Comparison of ENCODE assay signal across 2 cellular contexts in the genomic region with DNA sequence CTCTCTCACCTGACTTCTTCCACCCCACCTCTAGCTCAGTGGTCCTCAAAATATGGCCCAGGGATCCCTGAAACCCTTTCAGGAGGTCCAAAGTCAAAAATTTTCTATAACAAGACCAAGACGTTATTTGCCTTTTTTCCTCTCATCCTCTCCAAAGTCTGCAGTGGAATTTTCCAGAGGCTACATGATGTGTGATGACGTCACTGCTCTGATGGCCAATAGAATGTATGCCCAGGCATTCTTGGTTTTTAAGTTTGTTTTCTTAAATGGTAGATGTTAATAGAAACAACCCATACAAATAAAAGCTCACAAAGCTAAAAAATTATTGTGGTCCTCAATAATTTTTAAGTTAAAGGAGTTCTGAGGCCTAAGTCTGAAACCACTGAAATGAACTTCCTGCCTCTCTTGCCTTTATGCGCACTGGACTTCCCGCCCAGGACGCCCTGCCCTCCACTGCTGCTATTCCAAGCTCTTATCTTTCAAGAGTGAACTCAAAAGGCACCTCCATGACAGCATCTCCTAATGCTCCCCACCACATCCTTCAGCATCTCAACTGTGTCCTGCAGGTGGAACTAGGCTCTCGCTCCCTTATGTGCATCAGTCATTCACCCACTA.
TF ChIP-seq lines count a peak whose summit lies in the region.

No MANE protein-coding gene starts in this region.

TF ChIP-seq in IMR-90, 13 proteins besides CTCF, POLR2A, EP300 and RAD21:
- no peak for TF ChIP-seq MAZ (IDR thresholded peaks at IDR 0.05; ENCODE audit: borderline replicate concordance, low read depth, low read length)
- no peak for TF ChIP-seq RFX5 (IDR thresholded peaks at IDR 0.05; ENCODE audit: low read depth, low read length)
- TF ChIP-seq, protein P1, sequence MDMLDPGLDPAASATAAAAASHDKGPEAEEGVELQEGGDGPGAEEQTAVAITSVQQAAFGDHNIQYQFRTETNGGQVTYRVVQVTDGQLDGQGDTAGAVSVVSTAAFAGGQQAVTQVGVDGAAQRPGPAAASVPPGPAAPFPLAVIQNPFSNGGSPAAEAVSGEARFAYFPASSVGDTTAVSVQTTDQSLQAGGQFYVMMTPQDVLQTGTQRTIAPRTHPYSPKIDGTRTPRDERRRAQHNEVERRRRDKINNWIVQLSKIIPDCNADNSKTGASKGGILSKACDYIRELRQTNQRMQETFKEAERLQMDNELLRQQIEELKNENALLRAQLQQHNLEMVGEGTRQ (IDR thresholded peaks at IDR 0.05; ENCODE audit: low read depth, low read length) = no peak
- no peak for TF ChIP-seq CHD1 (IDR thresholded peaks at IDR 0.05; ENCODE audit: low read depth, low read length)
- TF ChIP-seq RCOR1 (IDR thresholded peaks at IDR 0.05; ENCODE audit: insufficient replicate concordance, low read length) = no peak
- no peak for TF ChIP-seq MXI1 (IDR thresholded peaks at IDR 0.05; ENCODE audit: borderline replicate concordance, low read depth, low read length)
- no peak for TF ChIP-seq SMC3 (IDR thresholded peaks at IDR 0.05; ENCODE audit: low read depth, low read length)
- TF ChIP-seq, protein P2, sequence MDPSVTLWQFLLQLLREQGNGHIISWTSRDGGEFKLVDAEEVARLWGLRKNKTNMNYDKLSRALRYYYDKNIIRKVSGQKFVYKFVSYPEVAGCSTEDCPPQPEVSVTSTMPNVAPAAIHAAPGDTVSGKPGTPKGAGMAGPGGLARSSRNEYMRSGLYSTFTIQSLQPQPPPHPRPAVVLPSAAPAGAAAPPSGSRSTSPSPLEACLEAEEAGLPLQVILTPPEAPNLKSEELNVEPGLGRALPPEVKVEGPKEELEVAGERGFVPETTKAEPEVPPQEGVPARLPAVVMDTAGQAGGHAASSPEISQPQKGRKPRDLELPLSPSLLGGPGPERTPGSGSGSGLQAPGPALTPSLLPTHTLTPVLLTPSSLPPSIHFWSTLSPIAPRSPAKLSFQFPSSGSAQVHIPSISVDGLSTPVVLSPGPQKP (IDR thresholded peaks at IDR 0.05; ENCODE audit: borderline replicate concordance, low read depth, low read length) = no peak
- TF ChIP-seq CEBPB (IDR thresholded peaks at IDR 0.05; ENCODE audit: low read depth, low read length) = no peak
- no peak for TF ChIP-seq NFE2L2 (IDR thresholded peaks at IDR 0.05; ENCODE audit: low read depth, low read length)
- TF ChIP-seq MAFK (IDR thresholded peaks at IDR 0.05; ENCODE audit: low read depth, low read length) = no peak
- TF ChIP-seq FOS (IDR thresholded peaks at IDR 0.05; ENCODE audit: low read depth, low read length) = no peak
- TF ChIP-seq BHLHE40 (IDR thresholded peaks at IDR 0.05; ENCODE audit: low read depth, low read length) = no peak

TF ChIP-seq in GM12891, 5 proteins besides CTCF, POLR2A, EP300 and RAD21:
- TF ChIP-seq SPI1 (IDR thresholded peaks at IDR 0.05; ENCODE audit: low read depth, low read length) (no peak), PAX5 (IDR thresholded peaks at IDR 0.05; ENCODE audit: insufficient read depth, low read length, severe bottlenecking) (no peak), POU2F2 (IDR thresholded peaks at IDR 0.05; ENCODE audit: low read depth, low read length) (no peak), POLR2AphosphoS5 (IDR thresholded peaks at IDR 0.05; ENCODE audit: low read depth, low read length) (no peak), TAF1 (IDR thresholded peaks at IDR 0.05; ENCODE audit: low read depth, low read length) (no peak)
TF ChIP-seq in GM12891: peak in this region for 0.
